Comparison of ENCODE assay signal across 18 cellular contexts in genomic region chr17:65749479-65749878, GRCh38.
DNase-seq lines count a peak whose midpoint lies in the region; ATAC-seq and TF ChIP-seq lines count a peak whose summit lies in the region.
"Had no signal": no experiment of that assay in that cellular context is flagged by ENCODE, and none has a peak within 500 bp of the region (broad histone marks: within the 10 kb centered on the region; RNA-seq: fewer than 3 reads in every experiment).

No MANE protein-coding gene starts in this region.

- H3K4me3 ChIP-seq in IMR-90 (ENCODE audit: insufficient read depth, low read depth, low read length) (no peak overlapping the region), astrocyte of the spinal cord (ENCODE audit: low read depth, low read length) (no peak overlapping the region)

- POLR2A ChIA-PET in IMR-90 (lab: Charles Lee; ENCODE audit: unreplicated experiment): no interaction called here

- TF ChIP-seq RAD21 in IMR-90 (IDR thresholded peaks at IDR 0.05; ENCODE audit: low read length): no peak

- H3K23ac ChIP-seq in IMR-90 (ENCODE audit: low read depth, low read length): no peak overlapping the region

- no peaks in the 10 kb centered on the region for H3K36me3 ChIP-seq in IMR-90 (ENCODE audit: control insufficient read depth, insufficient read depth, low read length)
- H3K36me3 ChIP-seq: WERI-Rb-1 had no signal

- in situ Hi-C loops in IMR-90 (cut with MboI; ENCODE audit: low sequenced_read_pairs) (no loop called here), astrocyte of the spinal cord (cut with HindIII; ENCODE audit: low sequenced_read_pairs) (no loop called here)

- H2AFZ ChIP-seq in IMR-90 (replicated peaks; ENCODE audit: low read length, poor library complexity): no peak overlapping the region
- H2AFZ ChIP-seq: parathyroid adenoma had no signal

- TF ChIP-seq CTCF in IMR-90 (conservative IDR thresholded peaks at IDR 0.05; ENCODE audit: low read depth, low read length): no peak
- no peak for TF ChIP-seq CTCF in astrocyte of the spinal cord (IDR thresholded peaks at IDR 0.05; ENCODE audit: low read depth, low read length)

- H3K79me1 ChIP-seq in IMR-90 (ENCODE audit: low read depth in 1 of 2, low read length in 2 of 2): no peaks in the 10 kb centered on the region

- no peak overlapping the region for H2BK15ac ChIP-seq in IMR-90 (ENCODE audit: low read depth, low read length)

- no peak overlapping the region for H2AK5ac ChIP-seq in IMR-90 (ENCODE audit: low read depth, low read length)

- H2BK120ac ChIP-seq in IMR-90 (ENCODE audit: low read depth, low read length): no peak overlapping the region

- no peak overlapping the region for H3K18ac ChIP-seq in IMR-90 (ENCODE audit: low read depth, low read length)

- no peak overlapping the region for H2AK9ac ChIP-seq in IMR-90 (replicated peaks; ENCODE audit: low read depth, low read length, poor library complexity)

- no peak overlapping the region for H4K91ac ChIP-seq in IMR-90 (ENCODE audit: insufficient read depth, low read depth, low read length)

- H3K56ac ChIP-seq in IMR-90 (ENCODE audit: extremely low read depth, insufficient read depth, low read length): no peak overlapping the region

- H3K9me3 ChIP-seq in IMR-90 (ENCODE audit: control insufficient read depth, insufficient read depth, low read length): no peaks in the 10 kb centered on the region

- CTCF ChIA-PET in IMR-90 (lab: Yijun Ruan, JAX): no interaction called here

- H3K14ac ChIP-seq in IMR-90 (replicated peaks; ENCODE audit: low read depth, low read length): no peak overlapping the region

- peaks cover 3% of the 10 kb centered on the region for H3K27me3 ChIP-seq in IMR-90 (ENCODE audit: control insufficient read depth, insufficient read depth, low read length)

- no TSS peak for BruUV-seq in IMR-90 (replicated peaks; lab: Mats Ljungman, UMichigan)

- no peak overlapping the region for H3K4ac ChIP-seq in IMR-90 (ENCODE audit: low read depth, low read length)

- no peak for ATAC-seq in IMR-90 (ENCODE audit: low read depth)
- no peak for ATAC-seq in GM19324 (IDR thresholded peaks at IDR 0.05; ENCODE audit: low FRiP score, unreplicated experiment)
- ATAC-seq: activated T-helper 17 cell treated with anti-CD3 and anti-CD28 coated beads, Interleukin-2, amount 50 U/mL, for 72 hours had no signal

- no CpG with 5 or more reads among the region's 2 CpGs for WGBS in IMR-90 (ENCODE audit: extremely low coverage in 2 of 2, insufficient read length in 1 of 2), 2 experiments

- H3K4me2 ChIP-seq in IMR-90 (ENCODE audit: low read depth, low read length): no peak overlapping the region

- H3K27ac ChIP-seq in IMR-90 (ENCODE audit: insufficient read depth, low read length): no peak overlapping the region
- H3K27ac ChIP-seq: HL-60, parathyroid adenoma, WERI-Rb-1 had no signal

- no peak overlapping the region for H4K5ac ChIP-seq in IMR-90 (ENCODE audit: low read depth, low read length)

- DNase-seq in EH (ENCODE audit: low read depth): peak; percentile 50
- peak; percentile 3 for DNase-seq in IMR-90
- peak; percentile 22 for DNase-seq in astrocyte of the spinal cord (ENCODE audit: low read depth, low spot score)
- peak; percentile 67 for DNase-seq in iris pigment epithelial cell (ENCODE audit: low read depth)
- DNase-seq in NCI-H1694 treated with DMSO at 0.1 percent for 48 hours (lab: John Stamatoyannopoulos, UW): no peak
- no peak for DNase-seq in NCI-H2171 treated with DMSO at 0.1 percent for 48 hours (lab: John Stamatoyannopoulos, UW)
- no peak for DNase-seq in T-helper 2 cell
- DNase-seq: amniotic stem cell; Calu3; Karpas-422; NCI-H2029; NCI-H526 treated with DMSO at 0.1 percent for 48 hours; stimulated activated CD4-positive, alpha-beta T cell treated with anti-CD3 and anti-CD28 coated beads, Interleukin-12 subunit alpha, Interleukin-12 subunit beta, amount 100 ng/mL, for 4 hours; WERI-Rb-1 had no signal

- H3K4me1 ChIP-seq in IMR-90 (ENCODE audit: control insufficient read depth, insufficient read depth, low read length): peaks cover 2% of the 10 kb centered on the region; the same call in 1 of the 2 replicates

- H2BK20ac ChIP-seq in IMR-90 (ENCODE audit: low read depth, low read length): no peak overlapping the region

- dilution Hi-C loops in IMR-90 (cut with HindIII; ENCODE audit: low sequenced_read_pairs, unreplicated experiment): no loop called here

- H2BK5ac ChIP-seq in IMR-90 (ENCODE audit: low read depth, low read length, poor library complexity, severe bottlenecking): no peak overlapping the region

- no peaks in the 10 kb centered on the region for H3K9me1 ChIP-seq in IMR-90 (ENCODE audit: insufficient read depth, low read length)

- intact Hi-C loops in IMR-90 (cut with micrococcal nuclease): no loop called here

- no peak overlapping the region for H3K9ac ChIP-seq in IMR-90 (ENCODE audit: low read depth, low read length)
- H3K9ac ChIP-seq: parathyroid adenoma had no signal

- no peaks in the 10 kb centered on the region for H4K20me1 ChIP-seq in IMR-90 (ENCODE audit: insufficient read depth, low read length)

- no peak for TF ChIP-seq POLR2A in IMR-90 (IDR thresholded peaks at IDR 0.05; ENCODE audit: low read depth, low read length)

- H4K8ac ChIP-seq in IMR-90 (ENCODE audit: low read depth in 2 of 2, low read length in 2 of 2): no peak overlapping the region

TF ChIP-seq in IMR-90, 13 proteins besides CTCF, POLR2A, EP300 and RAD21:
- TF ChIP-seq CEBPB (IDR thresholded peaks at IDR 0.05; ENCODE audit: low read depth, low read length) (peak; percentile 39), BHLHE40 (IDR thresholded peaks at IDR 0.05; ENCODE audit: low read depth, low read length) (no peak), MAFK (IDR thresholded peaks at IDR 0.05; ENCODE audit: low read depth, low read length) (no peak), CHD1 (IDR thresholded peaks at IDR 0.05; ENCODE audit: low read depth, low read length) (no peak)

Comparison
In these comparisons a context has a peak if more than half of its experiments do, and no peak if none do; other contexts are left out.
1. DNase-seq: peak in EH (single experiment), IMR-90 (single experiment), astrocyte of the spinal cord (single experiment) and iris pigment epithelial cell (single experiment); none in NCI-H1694 treated with DMSO at 0.1 percent for 48 hours (single experiment), NCI-H2171 treated with DMSO at 0.1 percent for 48 hours (single experiment) and T-helper 2 cell (0 of 5).